Comparison of ENCODE assay signal across 27 cellular contexts in genomic region chr16:67466581-67466980, GRCh38. TPM values are rescaled to one million over a fixed set of nuclear protein-coding genes. Genes with fewer than 3 reads are reported as not detected.
"Had no signal": no experiment of that assay in that cellular context is flagged by ENCODE, and none has a peak within 500 bp of the region (broad histone marks: within the 10 kb centered on the region; RNA-seq: fewer than 3 reads in every experiment).

No MANE protein-coding gene starts in this region.

- H3K9me3 ChIP-seq: esophagus squamous epithelium, left ventricle myocardium inferior, suprapubic skin, tibial artery, upper lobe of right lung, vagina had no signal

- H3K27me3 ChIP-seq: dorsolateral prefrontal cortex, esophagus squamous epithelium, foreskin keratinocyte, hepatocyte, suprapubic skin, tibial artery, upper lobe of right lung, vagina had no signal

- H3K9me3 Mint-ChIP-seq: naive B cell, nephron progenitor cell had no signal

- H3K27me3 Mint-ChIP-seq: naive B cell had no signal

- DNase-seq: dorsolateral prefrontal cortex; effector CD8-positive, alpha-beta T cell; esophagus squamous epithelium; foreskin keratinocyte; head of caudate nucleus; left cardiac atrium; left ventricle myocardium inferior; mesendoderm; naive B cell; nephron progenitor cell; stimulated activated CD4-positive, alpha-beta T cell treated with anti-CD3 and anti-CD28 coated beads, Interleukin-2, amount 100 ng/mL, for 24 hours; stimulated activated CD4-positive, alpha-beta T cell treated with anti-CD3 and anti-CD28 coated beads, Interleukin-4, amount 100 ng/mL, for 4 hours; stimulated activated naive CD8-positive, alpha-beta T cell treated with anti-CD3 and anti-CD28 coated beads, Interleukin-15, Interleukin-2, amounts not matched to agents 100 U/mL and 50 U/mL, for 24 hours; tibial artery; upper lobe of right lung had no signal

- H3K27ac Mint-ChIP-seq: nephron progenitor cell had no signal

- H3K4me3 ChIP-seq: coronary artery, dorsolateral prefrontal cortex, esophagus squamous epithelium, hepatocyte, left ventricle myocardium inferior, lung, skin epidermis, suprapubic skin, tibial artery, upper lobe of right lung, vagina had no signal

- H3K4me3 Mint-ChIP-seq: nephron progenitor cell had no signal

- H3K27ac ChIP-seq: coronary artery, esophagus squamous epithelium, foreskin keratinocyte, hepatocyte, left ventricle myocardium inferior, skin epidermis, suprapubic skin, tibial artery, upper lobe of right lung had no signal

- H3K4me2 ChIP-seq: hepatocyte had no signal

- H3K36me3 ChIP-seq: esophagus squamous epithelium, left ventricle myocardium inferior, suprapubic skin, tibial artery, upper lobe of right lung, vagina had no signal

- H3K36me3 Mint-ChIP-seq: naive B cell had no signal

RNA-seq across cellular contexts. Expression of gene AGRP, which starts 16.8 kb away (rescaled TPM):
- total RNA-seq: chondrocyte, epithelial cell of proximal tubule, esophagus squamous epithelium, foreskin keratinocyte, kidney, left cardiac atrium, left ventricle myocardium inferior, omental fat pad, pulmonary artery endothelial cell, sciatic nerve, suprapubic skin, vagina had no signal

RNA-seq across cellular contexts. Expression of gene HSD11B2, which starts 35.7 kb away (rescaled TPM):
- total RNA-seq: pulmonary artery endothelial cell had no signal
